Comparison of ENCODE assay signal across 13 cellular contexts in the genomic region with DNA sequence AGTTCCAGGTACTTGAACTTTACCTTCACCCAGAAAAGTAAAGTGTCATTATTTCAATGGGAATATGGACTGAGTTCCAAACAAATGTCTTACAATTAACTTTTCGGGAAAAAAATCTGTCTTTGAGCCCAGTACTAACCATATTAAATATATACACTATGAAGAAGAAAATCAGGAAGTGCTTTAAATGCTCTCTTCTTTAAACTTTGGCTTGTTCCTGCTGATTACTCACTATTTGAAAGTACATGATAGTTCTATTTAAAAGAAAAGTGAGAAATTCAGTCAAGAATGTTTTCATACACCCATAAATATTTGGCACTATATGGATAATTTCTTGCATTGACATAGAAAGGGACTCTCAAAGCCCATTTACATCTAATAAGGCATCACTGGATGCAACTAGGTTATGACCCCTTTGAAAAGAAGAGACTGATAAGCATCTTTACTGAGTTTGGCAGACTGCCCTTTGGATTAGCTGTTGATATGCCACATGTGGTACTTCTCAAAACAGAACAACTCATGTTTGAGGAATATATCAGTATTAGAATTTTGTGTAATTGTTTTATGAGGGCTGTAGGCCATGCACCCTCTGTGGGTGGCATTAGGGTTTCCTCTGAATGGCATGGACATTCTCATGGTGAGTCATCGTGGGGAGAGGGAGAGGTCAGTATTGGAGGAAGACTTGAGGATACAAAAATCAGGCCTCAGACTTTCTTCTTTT. TPM values are rescaled to one million over a fixed set of nuclear protein-coding genes. Genes with fewer than 3 reads are reported as not detected.
DNase-seq lines count a peak whose midpoint lies in the region; ATAC-seq and TF ChIP-seq lines count a peak whose summit lies in the region.
"Had no signal": no experiment of that assay in that cellular context is flagged by ENCODE, and none has a peak within 500 bp of the region (broad histone marks: within the 10 kb centered on the region; RNA-seq: fewer than 3 reads in every experiment).

No MANE protein-coding gene starts in this region.

- peak; percentile 31 for DNase-seq in AG08395 (ENCODE audit: low spot score)
- DNase-seq in GM03348 (ENCODE audit: low spot score): peak; percentile 27
- peak; percentile 32 for DNase-seq in SK-N-DZ (ENCODE audit: low spot score)
- peak; percentile 5 for DNase-seq in fibroblast of the conjunctiva (ENCODE audit: low read depth)
- no peak for DNase-seq in C1 segment of cervical spinal cord (lab: John Stamatoyannopoulos, UW)
- no peak for DNase-seq in GM13976 (ENCODE audit: low spot score)
- no peak for DNase-seq in omental fat pad (ENCODE audit: low spot score)
- DNase-seq: activated CD4-positive, alpha-beta T cell treated with anti-CD3 and anti-CD28 coated beads, Interleukin-2, amount 50 U/mL, for 48 hours; CD4-positive, CD25-positive, alpha-beta regulatory T cell; natural killer cell; stimulated activated naive CD4-positive, alpha-beta T cell treated with Interleukin-2 at 50 U/mL for 16 hours had no signal

- ATAC-seq in omental fat pad (ENCODE audit: low FRiP score) (no peak), GM21381 (IDR thresholded peaks at IDR 0.05; ENCODE audit: unreplicated experiment) (no peak)
- ATAC-seq: Panc1 had no signal

- in situ Hi-C loops in GM13976 (cut with MboI; ENCODE audit: low sequenced_read_pairs, unreplicated experiment): no loop called here

- TF ChIP-seq CTCF in GM13976 (IDR thresholded peaks at IDR 0.05; ENCODE audit: borderline replicate concordance, control extremely low read depth, extremely low read depth, insufficient read depth, missing control alignments) (no peak), omental fat pad (IDR thresholded peaks at IDR 0.05) (no peak)

RNA-seq across cellular contexts. Expression of a gene that starts 25.0 kb away (rescaled TPM):
- polyA plus RNA-seq in SK-N-DZ (2014; cell fraction: cytosol; rRNA removed): 5.7 and 24.4 TPM in 2 replicates
- 6.6 and 35.8 TPM in 2 replicates for polyA plus RNA-seq in SK-N-DZ (2014; cell fraction: nucleus; rRNA removed)
- 10 to 100 TPM; 12.4 to 24.7 (median 18.3) TPM for total RNA-seq in omental fat pad

Comparison
In these comparisons a context has a peak if more than half of its experiments do, and no peak if none do; other contexts are left out.
1. DNase-seq: peak in AG08395 (single experiment), GM03348 (single experiment), SK-N-DZ (single experiment) and fibroblast of the conjunctiva (single experiment); none in C1 segment of cervical spinal cord (0 of 14), GM13976 (single experiment) and omental fat pad (single experiment).